In genomic region chr14:90161129-90161528, GRCh38 we compare ENCODE assay signal across 34 cellular contexts.
"Had no signal": no experiment of that assay in that cellular context is flagged by ENCODE, and none has a peak within 500 bp of the region (broad histone marks: within the 10 kb centered on the region; RNA-seq: fewer than 3 reads in every experiment).

No MANE protein-coding gene starts in this region.

- H3K27me3 ChIP-seq: MG63 had no signal

- H3K4me3 ChIP-seq: MG63 had no signal

- DNase-seq: Karpas-422, Kasumi-1, MG63, MM.1S, MV-4-11, NCI-H1048, NCI-H1092, NCI-H1092 treated with DMSO at 0.1 percent for 48 hours, NCI-H1105, NCI-H1105 treated with DMSO at 0.1 percent for 48 hours, NCI-H1417, NCI-H1417 treated with DMSO at 0.1 percent for 48 hours, NCI-H1436, NCI-H1436 treated with DMSO at 0.1 percent for 48 hours, NCI-H146, NCI-H1694, NCI-H1694 treated with DMSO at 0.1 percent for 48 hours, NCI-H187, NCI-H187 treated with DMSO at 0.1 percent for 48 hours, NCI-H1930, NCI-H2029, NCI-H2029 treated with DMSO at 0.1 percent for 48 hours, NCI-H2081, NCI-H2081 treated with DMSO at 0.1 percent for 48 hours, NCI-H2107, NCI-H2171, NCI-H2171 treated with DMSO at 0.1 percent for 48 hours, NCI-H2227 treated with DMSO at 0.1 percent for 48 hours, NCI-H226, NCI-H345, NCI-H446, NCI-H446 treated with DMSO at 0.1 percent for 48 hours, NCI-H510A treated with DMSO at 0.1 percent for 48 hours, NCI-H524 had no signal

- H3K36me3 ChIP-seq: MG63 had no signal

- H3K9me3 ChIP-seq: MG63 had no signal
